In the genomic region with DNA sequence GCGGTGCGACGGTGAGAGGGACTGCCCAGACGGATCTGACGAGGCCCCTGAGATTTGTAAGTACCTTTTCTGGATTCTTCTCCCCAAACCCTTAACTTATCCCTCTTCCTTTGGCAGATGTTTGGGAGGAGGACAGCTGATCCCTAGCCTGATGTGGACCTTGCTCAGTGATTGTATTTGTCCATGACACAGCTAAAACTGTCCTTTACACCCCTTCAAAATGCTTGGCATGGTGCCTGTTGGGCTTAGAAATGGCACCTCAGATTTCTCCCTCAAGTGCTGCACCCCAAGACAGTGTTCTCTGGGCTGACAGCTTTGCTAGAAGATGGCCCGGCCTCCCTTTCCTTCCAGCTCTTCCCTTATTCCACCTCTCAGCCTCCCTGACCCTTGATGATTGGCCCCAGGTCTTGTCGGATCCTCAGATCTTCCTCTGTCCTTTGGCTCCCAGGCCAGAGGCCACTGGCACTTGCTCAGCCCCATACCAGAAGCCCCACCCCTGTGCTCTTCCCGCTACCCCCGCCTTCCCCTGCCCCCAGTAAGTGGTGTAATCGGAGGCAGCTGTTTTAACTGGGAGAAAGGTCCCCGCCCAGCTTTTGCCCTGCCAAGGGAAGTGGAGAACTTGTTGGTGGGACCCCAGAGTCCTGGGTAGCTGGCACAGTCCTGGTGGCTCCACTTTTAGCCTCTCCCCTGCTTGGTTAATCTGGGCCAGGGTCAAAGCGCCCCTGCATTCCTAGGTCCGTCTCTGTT, we compare ENCODE assay signal across 15 cellular contexts. TPM values are rescaled to one million over a fixed set of nuclear protein-coding genes. Genes with fewer than 3 reads are reported as not detected.
DNase-seq lines count a peak whose midpoint lies in the region; ATAC-seq, FAIRE-seq and TF ChIP-seq lines count a peak whose summit lies in the region.
"Had no signal": no experiment of that assay in that cellular context is flagged by ENCODE, and none has a peak within 500 bp of the region (broad histone marks: within the 10 kb centered on the region; RNA-seq: fewer than 3 reads in every experiment).

No MANE protein-coding gene starts in this region.

- no peaks in the 10 kb centered on the region for H3K27me3 ChIP-seq in astrocyte (ENCODE audit: insufficient read depth, low read length)
- no peaks in the 10 kb centered on the region for H3K27me3 ChIP-seq in hepatocyte
- H3K27me3 ChIP-seq in skeletal muscle satellite cell (ENCODE audit: control insufficient read depth, insufficient read depth, low read length), result no peaks in the 10 kb centered on the region
- no peaks in the 10 kb centered on the region for H3K27me3 ChIP-seq in WERI-Rb-1 (ENCODE audit: insufficient read depth, low read depth, severe bottlenecking)

- peak; percentile 60 for DNase-seq in HCEC 1CT
- no peak for DNase-seq in astrocyte (ENCODE audit: low read depth)
- peak; percentile 60 for DNase-seq in hepatocyte (ENCODE audit: low spot score)
- DNase-seq in KG1 (lab: John Stamatoyannopoulos, UW), result no peak
- DNase-seq in GM10266 (ENCODE audit: extremely low spot score), result no peak
- no peak for DNase-seq in WERI-Rb-1
- DNase-seq: DMS53, H9, kidney glomerular epithelial cell, NCI-H2171 treated with DMSO at 0.1 percent for 48 hours had no signal

- H2AFZ ChIP-seq in astrocyte (ENCODE audit: low read depth, low read length) (no peak overlapping the region), hepatocyte (no peak overlapping the region)

- H3K4me1 ChIP-seq in astrocyte (ENCODE audit: insufficient read depth, low read length) (peaks cover 35% of the 10 kb centered on the region), hepatocyte (ENCODE audit: insufficient read depth) (peaks cover 41% of the 10 kb centered on the region), skeletal muscle satellite cell (ENCODE audit: control insufficient read depth, insufficient read depth, low read length) (peaks cover 86% of the 10 kb centered on the region)

- peaks cover 66% of the 10 kb centered on the region for H3K79me2 ChIP-seq in astrocyte (ENCODE audit: insufficient read depth, low read length)
- H3K79me2 ChIP-seq in hepatocyte, result peaks cover 94% of the 10 kb centered on the region

- H3K9me3 ChIP-seq in astrocyte (ENCODE audit: insufficient read depth, low read depth, low read length) (no peaks in the 10 kb centered on the region), hepatocyte (ENCODE audit: low read depth) (no peaks in the 10 kb centered on the region), skeletal muscle satellite cell (replicated peaks; ENCODE audit: low read length) (no peaks in the 10 kb centered on the region), WERI-Rb-1 (ENCODE audit: severe bottlenecking) (no peaks in the 10 kb centered on the region)

- peaks cover 67% of the 10 kb centered on the region for H3K4me1 Mint-ChIP-seq in astrocyte (ENCODE audit: low read depth, unreplicated experiment)

- no peak overlapping the region for H3K27ac ChIP-seq in astrocyte (ENCODE audit: low read depth, low read length)
- H3K27ac ChIP-seq in hepatocyte, result peak overlapping the region; percentile 51
- no peak overlapping the region for H3K27ac ChIP-seq in WERI-Rb-1

- 86% methylated on average over 11 of the region's 13 CpGs for WGBS in hepatocyte (ENCODE audit: low lambda C conversion rate, missing lambda C conversion rate)

- H3K9me3 Mint-ChIP-seq in astrocyte (ENCODE audit: unreplicated experiment), result no peaks in the 10 kb centered on the region
- H3K9me3 Mint-ChIP-seq: H9; T-helper 1 cell treated with Interleukin-12 subunit alpha and Interleukin-12 subunit beta and Interleukin-4 antibody, amounts not matched to agents 30 μg/mL and 1 μg/mL, for 36 hours had no signal

- H3K4me3 Mint-ChIP-seq in astrocyte (ENCODE audit: unreplicated experiment), result peak overlapping the region; percentile 45
- H3K4me3 Mint-ChIP-seq: H9; T-helper 1 cell treated with Interleukin-12 subunit alpha and Interleukin-12 subunit beta and Interleukin-4 antibody, amounts not matched to agents 30 μg/mL and 1 μg/mL, for 36 hours had no signal

- H3K27me3 Mint-ChIP-seq in astrocyte (ENCODE audit: low read depth, unreplicated experiment), result no peaks in the 10 kb centered on the region

- peaks cover 32% of the 10 kb centered on the region for H3K36me3 ChIP-seq in astrocyte (ENCODE audit: insufficient read depth, low read length)
- no peaks in the 10 kb centered on the region for H3K36me3 ChIP-seq in hepatocyte (replicated peaks; ENCODE audit: insufficient read depth, low read depth)
- H3K36me3 ChIP-seq in skeletal muscle satellite cell (ENCODE audit: insufficient read depth, low read length), result peaks cover 54% of the 10 kb centered on the region
- H3K36me3 ChIP-seq in WERI-Rb-1, result no peaks in the 10 kb centered on the region; the same call in 1 of the 2 replicates

- H3K4me3 ChIP-seq in astrocyte (ENCODE audit: insufficient read depth, low read depth, low read length) (no peak overlapping the region), hepatocyte (no peak overlapping the region), skeletal muscle satellite cell (ENCODE audit: low read length) (no peak overlapping the region), WERI-Rb-1 (ENCODE audit: low read depth, low read length) (no peak overlapping the region)

- no peak for FAIRE-seq in astrocyte (lab: Jason Lieb, UNC)

- TF ChIP-seq CTCF in astrocyte (IDR thresholded peaks at IDR 0.05; ENCODE audit: insufficient read depth, low read depth, low read length) (no peak), hepatocyte (IDR thresholded peaks at IDR 0.05; ENCODE audit: poor library complexity) (no peak), GM10266 (IDR thresholded peaks at IDR 0.05; ENCODE audit: control insufficient read depth, insufficient read depth, low read depth, missing control alignments) (no peak), WERI-Rb-1 (IDR thresholded peaks at IDR 0.05; ENCODE audit: low read depth, low read length) (no peak)

- H3K9ac ChIP-seq in astrocyte (ENCODE audit: low read length), result no peak overlapping the region
- H3K9ac ChIP-seq in skeletal muscle satellite cell (ENCODE audit: low read depth, low read length), result peak overlapping the region; percentile 19

- H4K20me1 ChIP-seq in astrocyte (ENCODE audit: insufficient read depth, low read length) (peaks cover 88% of the 10 kb centered on the region), hepatocyte (ENCODE audit: insufficient read depth, poor library complexity, severe bottlenecking) (peaks cover 13% of the 10 kb centered on the region)

- peaks cover 41% of the 10 kb centered on the region for H3K36me3 Mint-ChIP-seq in astrocyte (ENCODE audit: low read depth, unreplicated experiment)

- no peak overlapping the region for H3K27ac Mint-ChIP-seq in astrocyte (ENCODE audit: unreplicated experiment)
- H3K27ac Mint-ChIP-seq: T-helper 1 cell treated with Interleukin-12 subunit alpha and Interleukin-12 subunit beta and Interleukin-4 antibody, amounts not matched to agents 30 μg/mL and 1 μg/mL, for 36 hours had no signal

- ATAC-seq in GM21367 (IDR thresholded peaks at IDR 0.05; ENCODE audit: unreplicated experiment), result no peak

- no peak overlapping the region for H3K4me2 ChIP-seq in astrocyte (ENCODE audit: low read length)
- H3K4me2 ChIP-seq in hepatocyte, result no peak overlapping the region
- H3K4me2 ChIP-seq in skeletal muscle satellite cell (ENCODE audit: low read length), result peak overlapping the region; percentile 64

- H3K9me2 ChIP-seq in hepatocyte (replicated peaks; ENCODE audit: insufficient read depth), result no peaks in the 10 kb centered on the region

RNA-seq across cellular contexts. Expression of gene LRP1-AS, which starts 8.7 kb away (rescaled TPM):
- total RNA-seq in astrocyte (not detected in 2 replicates), hepatocyte (not detected in 2 replicates)
- 0.59 TPM in 1 of 2 replicates, not detected in the other for polyA plus RNA-seq in hepatocyte
- total RNA-seq in skeletal muscle satellite cell (2012; rRNA removed), result not detected in 2 replicates
- total RNA-seq: dermis microvascular lymphatic vessel endothelial cell, H9 had no signal
- polyA plus RNA-seq: thymus had no signal

RNA-seq across cellular contexts. Expression of gene LRP1, which starts 10.4 kb away (rescaled TPM):
- total RNA-seq in astrocyte, result 369 and 397 TPM in 2 replicates
- total RNA-seq in hepatocyte, result 48.5 and 76.8 TPM in 2 replicates
- polyA plus RNA-seq in hepatocyte, result 47.8 and 57.6 TPM in 2 replicates
- 237 and 303 TPM in 2 replicates for total RNA-seq in skeletal muscle satellite cell (2012; rRNA removed)

RNA-seq across cellular contexts. Expression of gene STAT6, which starts 27.5 kb away (rescaled TPM):
- 33.8 and 36.2 TPM in 2 replicates for total RNA-seq in astrocyte
- 76.7 and 78.9 TPM in 2 replicates for total RNA-seq in hepatocyte
- polyA plus RNA-seq in hepatocyte, result 80.0 and 101 TPM in 2 replicates
- 91.5 and 92.8 TPM in 2 replicates for total RNA-seq in skeletal muscle satellite cell (2012; rRNA removed)

RNA-seq across cellular contexts. Expression of gene NAB2, which starts 49.8 kb away (rescaled TPM):
- 36.6 and 37.8 TPM in 2 replicates for total RNA-seq in astrocyte
- total RNA-seq in hepatocyte, result 21.9 and 24.8 TPM in 2 replicates
- 12.3 and 12.9 TPM in 2 replicates for polyA plus RNA-seq in hepatocyte
- total RNA-seq in skeletal muscle satellite cell (2012; rRNA removed), result 41.9 and 50.2 TPM in 2 replicates

Comparison
In these comparisons a context has a peak if more than half of its experiments do, and no peak if none do; other contexts are left out.
1. DNase-seq: peak in HCEC 1CT (single experiment) and hepatocyte (single experiment); none in astrocyte (single experiment), KG1 (single experiment), GM10266 (single experiment) and WERI-Rb-1 (single experiment).